16 cellular contexts compared by ENCODE assay signal in genomic region chr2:166032361-166032760, GRCh38.
DNase-seq lines count a peak whose midpoint lies in the region; TF ChIP-seq lines count a peak whose summit lies in the region.
"Had no signal": no experiment of that assay in that cellular context is flagged by ENCODE, and none has a peak within 500 bp of the region (broad histone marks: within the 10 kb centered on the region; RNA-seq: fewer than 3 reads in every experiment).

No MANE protein-coding gene starts in this region.

- no peak for TF ChIP-seq CTCF in epithelial cell of esophagus (IDR thresholded peaks at IDR 0.05; ENCODE audit: insufficient read depth, low read depth, low read length, missing control alignments)
- TF ChIP-seq CTCF in colonic mucosa (IDR thresholded peaks at IDR 0.05): no peak

- intact Hi-C loops in colonic mucosa (cut with DNase I): no loop called here

- H3K4me3 ChIP-seq in epithelial cell of esophagus (ENCODE audit: low read length) (no peak overlapping the region), SJCRH30 (no peak overlapping the region), colonic mucosa (no peak overlapping the region)
- H3K4me3 ChIP-seq: A549 had no signal

- no peak overlapping the region for H3K9ac ChIP-seq in colonic mucosa (ENCODE audit: low read depth in 2 of 2, low read length in 2 of 2)

- no peaks in the 10 kb centered on the region for H3K9me3 ChIP-seq in SJCRH30 (replicated peaks)
- H3K9me3 ChIP-seq in colonic mucosa: no peaks in the 10 kb centered on the region
- H3K9me3 ChIP-seq: A549 had no signal

- H3K27ac ChIP-seq in SJCRH30: no peak overlapping the region
- no peak overlapping the region for H3K27ac ChIP-seq in colonic mucosa
- H3K27ac ChIP-seq: A549, HL-60 had no signal

- no peaks in the 10 kb centered on the region for H3K36me3 ChIP-seq in SJCRH30
- no peaks in the 10 kb centered on the region for H3K36me3 ChIP-seq in colonic mucosa

- peak; percentile 45 for DNase-seq in LHCN-M2 (ENCODE audit: low read depth)
- peak; percentile 13 for DNase-seq in epithelial cell of esophagus (ENCODE audit: low read depth)
- DNase-seq in fibroblast of peridontal ligament (ENCODE audit: extremely low read depth): peak; percentile 48
- DNase-seq in hepatic stellate cell (ENCODE audit: low spot score): no peak
- no peak for DNase-seq in SJCRH30
- no peak for DNase-seq in colonic mucosa
- DNase-seq in NCI-H2081 (lab: John Stamatoyannopoulos, UW): no peak
- DNase-seq: CD8-positive, alpha-beta T cell; COR-L47; DMS153; DMS79 treated with DMSO at 0.1 percent for 48 hours; EL; GOT3; H9 had no signal

- H3K4me1 ChIP-seq in SJCRH30 (no peaks in the 10 kb centered on the region), colonic mucosa (no peaks in the 10 kb centered on the region)
- H3K4me1 ChIP-seq: A549 had no signal

- H3K27me3 ChIP-seq in SJCRH30: no peaks in the 10 kb centered on the region
- H3K27me3 ChIP-seq in colonic mucosa: no peaks in the 10 kb centered on the region

Comparison
In these comparisons a context has a peak if more than half of its experiments do, and no peak if none do; other contexts are left out.
1. DNase-seq: peak in LHCN-M2 (single experiment), epithelial cell of esophagus (single experiment) and fibroblast of peridontal ligament (single experiment); none in hepatic stellate cell (single experiment), SJCRH30 (0 of 2), colonic mucosa (single experiment) and NCI-H2081 (0 of 2).